ENCODE assay signal across 8 cellular contexts in the genomic region with DNA sequence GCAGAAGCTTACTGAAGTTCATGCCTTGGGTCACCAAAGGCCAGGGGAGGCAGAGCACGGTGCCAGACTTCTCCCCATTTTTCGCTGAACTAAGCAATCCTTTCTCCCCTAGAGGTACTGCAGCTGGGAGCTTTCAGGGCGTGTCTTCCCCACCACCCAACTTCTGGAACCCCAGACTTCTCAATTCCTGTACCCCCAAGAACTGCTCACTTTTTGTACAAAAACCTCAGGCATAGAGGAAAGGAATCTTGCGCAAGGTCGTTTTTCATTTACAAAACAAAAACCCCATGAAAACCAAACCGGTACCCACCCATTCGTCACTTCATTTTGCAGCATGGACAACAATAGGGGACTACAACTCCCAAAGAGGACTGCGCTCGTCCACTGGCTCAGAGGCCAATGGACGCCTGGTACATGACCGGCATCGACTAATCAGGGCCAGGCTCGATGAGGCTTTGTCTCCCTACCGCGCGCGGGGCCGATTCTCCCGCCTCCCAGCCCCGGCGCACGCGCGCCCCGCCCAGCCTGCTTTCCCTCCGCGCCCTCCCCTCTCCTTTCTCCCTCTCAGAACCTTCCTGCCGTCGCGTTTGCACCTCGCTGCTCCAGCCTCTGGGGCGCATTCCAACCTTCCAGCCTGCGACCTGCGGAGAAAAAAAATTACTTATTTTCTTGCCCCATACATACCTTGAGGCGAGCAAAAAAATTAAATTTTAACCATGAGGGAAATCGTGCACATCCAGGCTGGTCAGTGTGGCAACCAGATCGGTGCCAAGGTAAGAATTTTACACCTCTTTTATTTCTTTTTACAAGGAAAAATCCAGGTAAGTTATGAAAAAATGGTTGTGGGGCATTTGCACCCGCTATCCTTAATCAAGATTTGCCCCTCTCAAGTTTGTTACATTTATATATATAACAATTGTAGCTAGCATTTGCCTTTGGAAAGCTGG. TPM values are rescaled to one million over a fixed set of nuclear protein-coding genes. Genes with fewer than 3 reads are reported as not detected.
A peak's percentile ranks its signal among the peaks of the same experiment; 100 is the strongest.
DNase-seq lines count a peak whose midpoint lies in the region; ATAC-seq, FAIRE-seq and TF ChIP-seq lines count a peak whose summit lies in the region.

TUBB (plus strand) TSS at position 562 of the 947 bp plus-strand sequence; CDS start at position 717, 155 bp downstream.

- H3K36me3 ChIP-seq in SJSA1, result peaks cover 53% of the 10 kb centered on the region
- H3K36me3 ChIP-seq in neural cell (ENCODE audit: insufficient read depth, low read length), result peaks cover 6% of the 10 kb centered on the region

- peak within 1 kb of the TSS; percentile 100 for H3K9ac ChIP-seq in neural cell (ENCODE audit: low read length)

- TF ChIP-seq RAD21 in neural cell (conservative IDR thresholded peaks at IDR 0.05), result peak; percentile 11

- H3K27me3 ChIP-seq in SJSA1 (replicated peaks), result no peaks in the 10 kb centered on the region; the same call in 1 of the 2 replicates
- H3K27me3 ChIP-seq in neural cell (ENCODE audit: insufficient read depth, low read depth, low read length), result no peaks in the 10 kb centered on the region

- no peaks in the 10 kb centered on the region for H3K27me3 Mint-ChIP-seq in stimulated activated naive CD8-positive, alpha-beta T cell treated with anti-CD3 and anti-CD28 coated beads, Interleukin-15, amount 100 ng/mL, for 72 hours

- no peak for TF ChIP-seq EP300 in neural cell (conservative IDR thresholded peaks at IDR 0.05; ENCODE audit: poor library complexity, severe bottlenecking)

- H3K9me3 Mint-ChIP-seq in stimulated activated naive CD8-positive, alpha-beta T cell treated with anti-CD3 and anti-CD28 coated beads, Interleukin-15, amount 100 ng/mL, for 72 hours, result no peaks in the 10 kb centered on the region

- ATAC-seq in stimulated activated naive CD8-positive, alpha-beta T cell treated with anti-CD3 and anti-CD28 coated beads, Interleukin-15, amount 100 ng/mL, for 72 hours, result peak; percentile 72

- FAIRE-seq in H54 (lab: Jason Lieb, UNC), result no peak

- H3K9me2 ChIP-seq in neural cell (ENCODE audit: insufficient read depth, low read length), result no peaks in the 10 kb centered on the region

- peaks cover 70% of the 10 kb centered on the region for H3K79me2 ChIP-seq in neural cell (replicated peaks; ENCODE audit: insufficient read depth, low read length)

- peaks cover 56% of the 10 kb centered on the region for H3K4me1 ChIP-seq in SJSA1 (replicated peaks)

- H3K9me3 ChIP-seq in SJSA1 (replicated peaks) (no peaks in the 10 kb centered on the region; the same call in 1 of the 2 replicates), neural cell (ENCODE audit: low read length) (no peaks in the 10 kb centered on the region)

- H3K4me3 ChIP-seq in SJSA1 (peak within 1 kb of the TSS; percentile 78), fibroblast of villous mesenchyme (ENCODE audit: low read depth, low read length) (peak within 1 kb of the TSS; percentile 98), neural cell (ENCODE audit: low read length) (peak within 1 kb of the TSS; percentile 99)

- TF ChIP-seq POLR2A in H54 (IDR thresholded peaks at IDR 0.05; ENCODE audit: low read depth, low read length), result peak; percentile 83

- TF ChIP-seq CTCF in fibroblast of villous mesenchyme (IDR thresholded peaks at IDR 0.05; ENCODE audit: insufficient read depth, low read depth, low read length) (no peak), neural cell (IDR thresholded peaks at IDR 0.05; ENCODE audit: poor library complexity, severe bottlenecking) (peak; percentile 24)

- H4K20me1 ChIP-seq in neural cell (ENCODE audit: insufficient read depth), result peaks cover 34% of the 10 kb centered on the region

- peak within 1 kb of the TSS; percentile 99 for H3K27ac Mint-ChIP-seq in stimulated activated naive CD8-positive, alpha-beta T cell treated with anti-CD3 and anti-CD28 coated beads, Interleukin-15, amount 100 ng/mL, for 72 hours

- peak within 1 kb of the TSS; percentile 88 for H3K4me3 Mint-ChIP-seq in stimulated activated naive CD8-positive, alpha-beta T cell treated with anti-CD3 and anti-CD28 coated beads, Interleukin-15, amount 100 ng/mL, for 72 hours

- peaks cover 79% of the 10 kb centered on the region for H3K4me1 Mint-ChIP-seq in stimulated activated naive CD8-positive, alpha-beta T cell treated with anti-CD3 and anti-CD28 coated beads, Interleukin-15, amount 100 ng/mL, for 72 hours

- peak within 1 kb of the TSS; percentile 93 for H3K27ac ChIP-seq in SJSA1
- peak within 1 kb of the TSS; percentile 100 for H3K27ac ChIP-seq in neural cell (ENCODE audit: low read length)

- DNase-seq in EH (ENCODE audit: low read depth), result peak; percentile 98
- DNase-seq in H54 (ENCODE audit: insufficient read length, low spot score), result peak; percentile 89
- DNase-seq in MV-4-11 (lab: John Stamatoyannopoulos, UW), result peak; percentile 99
- peak; percentile 94 to 98 for DNase-seq in SJSA1 (ENCODE audit: low read depth in 1 of 2, low spot score in 2 of 2)
- peak; percentile 90 for DNase-seq in activated gamma-delta T cell treated with anti-CD3 and anti-CD28 coated beads, Interleukin-2, amount 50 U/mL, for 16 hours (ENCODE audit: low read depth)
- peak; percentile 98 for DNase-seq in fibroblast of villous mesenchyme (ENCODE audit: low read depth)
- DNase-seq in stimulated activated naive CD8-positive, alpha-beta T cell treated with anti-CD3 and anti-CD28 coated beads, Interleukin-15, amount 100 ng/mL, for 72 hours, result peak; percentile 91 to 95

- H3K4me2 ChIP-seq in neural cell (ENCODE audit: low read length), result peak within 1 kb of the TSS; percentile 77

- H2AFZ ChIP-seq in neural cell (ENCODE audit: low read depth, low read length), result peak within 1 kb of the TSS; percentile 42

- peaks cover 14% of the 10 kb centered on the region for H3F3A ChIP-seq in neural cell (ENCODE audit: insufficient read depth, low read length, poor library complexity, severe bottlenecking)

TF ChIP-seq in neural cell, 6 proteins besides CTCF, POLR2A, EP300 and RAD21:
- peak; percentile 95 for TF ChIP-seq TAF1 (IDR thresholded peaks at IDR 0.05; ENCODE audit: low read depth)
- TF ChIP-seq MXI1 (conservative IDR thresholded peaks at IDR 0.05; ENCODE audit: poor library complexity, severe bottlenecking), result peak; percentile 53
- peak; percentile 19 for TF ChIP-seq SMC3 (conservative IDR thresholded peaks at IDR 0.05; ENCODE audit: poor library complexity)
- no peak for TF ChIP-seq EZH2 (IDR thresholded peaks at IDR 0.05; ENCODE audit: borderline replicate concordance, insufficient read depth, low read length, poor library complexity, severe bottlenecking)
- peak; percentile 98 for TF ChIP-seq REST (IDR thresholded peaks at IDR 0.05; ENCODE audit: borderline replicate concordance)
- TF ChIP-seq POLR2AphosphoS5 (IDR thresholded peaks at IDR 0.05), result peak; percentile 99

RNA-seq across cellular contexts. Expression of gene TUBB, which starts in this region (rescaled TPM):
- total RNA-seq in SJSA1 (2014; rRNA removed; shearing (Covaris generic)), result 1,157 and 1,642 TPM in 2 replicates
- total RNA-seq in fibroblast of villous mesenchyme, result 590 and 713 TPM in 2 replicates
- polyA plus RNA-seq in neural cell, result 711 and 792 TPM in 2 replicates
- polyA minus RNA-seq in neural cell, result 773 and 794 TPM in 2 replicates

Comparison
In these comparisons a context has a peak if more than half of its experiments do, and no peak if none do; other contexts are left out.
1. Peak in every context shown above with its lines: DNase-seq, ATAC-seq, H3K4me3 ChIP-seq and H3K27ac ChIP-seq.